ENCODE assay signal across 11 cellular contexts in genomic region chr9:86795861-86796497, GRCh38.
A peak's percentile ranks its signal among the peaks of the same experiment; 100 is the strongest.
DNase-seq lines count a peak whose midpoint lies in the region; ATAC-seq and TF ChIP-seq lines count a peak whose summit lies in the region.
"Had no signal": no experiment of that assay in that cellular context is flagged by ENCODE, and none has a peak within 500 bp of the region (broad histone marks: within the 10 kb centered on the region; RNA-seq: fewer than 3 reads in every experiment).

No MANE protein-coding gene starts in this region.

- H4K20me1 ChIP-seq in GM23248 (ENCODE audit: insufficient read depth), result no peaks in the 10 kb centered on the region

- peak overlapping the region; percentile 44 for H3K9ac ChIP-seq in GM23248

- H3F3A ChIP-seq in GM23248 (ENCODE audit: insufficient read depth), result peaks cover 36% of the 10 kb centered on the region

- DNase-seq in GM23248 (peak; percentile 91), coronary artery (ENCODE audit: low spot score) (no peak), islet precursor cell (peak; percentile 70), stromal cell of bone marrow (ENCODE audit: low read depth) (peak; percentile 86), DMS153 (lab: John Stamatoyannopoulos, UW) (no peak)
- DNase-seq in activated naive CD4-positive, alpha-beta T cell treated with anti-CD3 and anti-CD28 coated beads, Interleukin-2, amount 10 ng/mL, durations not matched to agents 7 days and 5 days, result no peak
- DNase-seq: activated T-cell treated with anti-CD3 and anti-CD28 coated beads, Interleukin-2, amount 50 U/mL, for 48 hours; NCI-H2029 had no signal

- H3K27me3 Mint-ChIP-seq in activated naive CD4-positive, alpha-beta T cell treated with anti-CD3 and anti-CD28 coated beads, Interleukin-2, amount 10 ng/mL, durations not matched to agents 7 days and 5 days, result no peaks in the 10 kb centered on the region

- TF ChIP-seq CTCF in coronary artery (IDR thresholded peaks at IDR 0.05), result no peak

- 3 to 5% methylated on average over 8 of the region's 8 CpGs for WGBS in GM23248 (ENCODE audit: low coverage in 1 of 2, low lambda C conversion rate in 2 of 2, missing lambda C conversion rate in 2 of 2), 2 experiments

- CTCF ChIA-PET in activated naive CD4-positive, alpha-beta T cell treated with anti-CD3 and anti-CD28 coated beads, Interleukin-2, amount 10 ng/mL, durations not matched to agents 7 days and 5 days (lab: Charles Lee), result no interaction called here

- H3K4me3 ChIP-seq in GM23248 (peak overlapping the region; percentile 34), coronary artery (peak overlapping the region; percentile 17)

- no peaks in the 10 kb centered on the region for H3K36me3 ChIP-seq in GM23248 (ENCODE audit: low read depth)
- H3K36me3 ChIP-seq: vagina had no signal

- in situ Hi-C loops in GM23248 (cut with MboI), result loop anchor here (10.0 kb wide), 1 partner anchor 161 kb away; no protein-coding TSS in a partner anchor

- H3K4me3 Mint-ChIP-seq in activated naive CD4-positive, alpha-beta T cell treated with anti-CD3 and anti-CD28 coated beads, Interleukin-2, amount 10 ng/mL, durations not matched to agents 7 days and 5 days, result no peak overlapping the region

- no peaks in the 10 kb centered on the region for H3K9me3 ChIP-seq in GM23248 (ENCODE audit: low read depth)
- H3K9me3 ChIP-seq: vagina had no signal

- H3K4me1 Mint-ChIP-seq in activated naive CD4-positive, alpha-beta T cell treated with anti-CD3 and anti-CD28 coated beads, Interleukin-2, amount 10 ng/mL, durations not matched to agents 7 days and 5 days, result no peaks in the 10 kb centered on the region

- peak overlapping the region; percentile 69 for H3K4me2 ChIP-seq in GM23248 (ENCODE audit: unreplicated experiment)

- H3K79me2 ChIP-seq in GM23248 (ENCODE audit: insufficient read depth), result no peaks in the 10 kb centered on the region

- H3K36me3 Mint-ChIP-seq in activated naive CD4-positive, alpha-beta T cell treated with anti-CD3 and anti-CD28 coated beads, Interleukin-2, amount 10 ng/mL, durations not matched to agents 7 days and 5 days, result no peaks in the 10 kb centered on the region

- no peak overlapping the region for H3K27ac Mint-ChIP-seq in activated naive CD4-positive, alpha-beta T cell treated with anti-CD3 and anti-CD28 coated beads, Interleukin-2, amount 10 ng/mL, durations not matched to agents 7 days and 5 days

- ATAC-seq in HG03108 (IDR thresholded peaks at IDR 0.05; ENCODE audit: unreplicated experiment), result no peak
- no peak for ATAC-seq in HG02870 (IDR thresholded peaks at IDR 0.05; ENCODE audit: unreplicated experiment)

- peak overlapping the region; percentile 49 for H3K27ac ChIP-seq in GM23248
- H3K27ac ChIP-seq in coronary artery, result peak overlapping the region in 1 of 2 donors; percentile 68

- peak overlapping the region; percentile 53 for H2AFZ ChIP-seq in GM23248

- no peaks in the 10 kb centered on the region for H3K9me2 ChIP-seq in GM23248 (ENCODE audit: insufficient read depth)

- H3K4me1 ChIP-seq in GM23248 (ENCODE audit: insufficient read depth), result peaks cover 37% of the 10 kb centered on the region

- no peaks in the 10 kb centered on the region for H3K27me3 ChIP-seq in GM23248 (replicated peaks; ENCODE audit: insufficient read depth)
- H3K27me3 ChIP-seq: vagina had no signal

- no peaks in the 10 kb centered on the region for H3K9me3 Mint-ChIP-seq in activated naive CD4-positive, alpha-beta T cell treated with anti-CD3 and anti-CD28 coated beads, Interleukin-2, amount 10 ng/mL, durations not matched to agents 7 days and 5 days

Comparison
In these comparisons a context has a peak if more than half of its experiments do, and no peak if none do; other contexts are left out.
1. DNase-seq: peak in GM23248 (single experiment), islet precursor cell (single experiment) and stromal cell of bone marrow (single experiment); none in coronary artery (single experiment), DMS153 (single experiment) and activated naive CD4-positive, alpha-beta T cell treated with anti-CD3 and anti-CD28 coated beads, Interleukin-2, amount 10 ng/mL, durations not matched to agents 7 days and 5 days (single experiment).